ENCODE assay signal across 8 cellular contexts in the genomic region with DNA sequence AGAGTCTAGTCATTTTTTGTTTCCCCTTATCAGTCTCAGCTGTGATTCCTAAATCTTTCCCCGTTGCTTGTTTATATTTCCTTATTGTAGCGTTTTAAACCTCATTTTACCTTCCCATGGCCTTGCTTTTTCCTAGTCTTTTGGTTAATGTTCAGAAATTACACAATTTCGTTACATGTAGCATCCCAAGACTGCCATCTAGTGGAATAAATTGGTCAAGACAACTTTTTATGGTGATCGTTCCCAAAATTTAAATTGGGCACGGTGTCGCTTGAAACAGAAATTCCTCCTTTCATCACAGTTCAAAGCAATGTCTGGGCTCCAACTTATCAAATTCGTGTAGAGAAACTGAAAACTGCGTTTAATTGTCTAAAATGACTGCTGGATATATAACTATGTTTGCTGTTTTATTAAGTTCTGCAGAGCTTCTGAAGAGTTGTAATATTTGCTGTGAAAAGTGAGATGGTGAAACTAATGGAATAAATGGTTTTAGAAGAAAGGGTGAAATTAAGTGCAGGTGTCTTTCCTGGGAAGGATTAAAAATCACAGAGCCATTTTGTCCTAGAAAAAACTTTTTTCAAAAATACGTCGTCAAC.
DNase-seq lines count a peak whose midpoint lies in the region; ATAC-seq and TF ChIP-seq lines count a peak whose summit lies in the region.

No MANE protein-coding gene starts in this region.

- no peak overlapping the region for H3K27ac Mint-ChIP-seq in activated T-helper 17 cell treated with anti-CD3 and anti-CD28 coated beads, Interleukin-2, amount 50 U/mL, for 72 hours

- CTCF ChIA-PET in AG04450 (lab: Charles Lee), result interaction anchor here (0.6 to 1.7 kb wide), 6 partner anchors 9 to 382 kb away, joined by 3 to 7 read pairs (median 3); no protein-coding TSS in a partner anchor
- CTCF ChIA-PET in GM10248 (lab: Yijun Ruan, JAX), result interaction anchor here (0.8 to 1.9 kb wide), 16 partner anchors 9 to 709 kb away, joined by 3 to 8 read pairs (median 4); no protein-coding TSS in a partner anchor

- no peak overlapping the region for H3K27ac ChIP-seq in AG04450 (ENCODE audit: low read depth, low read length)
- H3K27ac ChIP-seq in Karpas-422 (ENCODE audit: low read length), result no peak overlapping the region
- H3K27ac ChIP-seq in esophagus muscularis mucosa (replicated peaks in 1 of 4), result no peak overlapping the region
- no peak overlapping the region for H3K27ac ChIP-seq in parathyroid adenoma

- H3K4me3 ChIP-seq in AG04450 (ENCODE audit: low read depth, low read length), result no peak overlapping the region
- H3K4me3 ChIP-seq in Karpas-422 (ENCODE audit: low read length), result no peak overlapping the region
- peak overlapping the region in 1 of 4 donors; percentile 21 for H3K4me3 ChIP-seq in esophagus muscularis mucosa
- H3K4me3 ChIP-seq in parathyroid adenoma (ENCODE audit: low read depth, low read length), result no peak overlapping the region

- peaks cover 44% of the 10 kb centered on the region for H3K4me1 ChIP-seq in Karpas-422 (ENCODE audit: low read length)
- peaks cover 0 to 6% (median 0%) of the 10 kb centered on the region in 4 donors for H3K4me1 ChIP-seq in esophagus muscularis mucosa
- H3K4me1 ChIP-seq in parathyroid adenoma, result no peaks in the 10 kb centered on the region

- ATAC-seq in activated T-helper 17 cell treated with anti-CD3 and anti-CD28 coated beads, Interleukin-2, amount 50 U/mL, for 72 hours (replicated peaks), result no peak

- H3K36me3 ChIP-seq in Karpas-422 (ENCODE audit: insufficient read depth, low read length), result no peaks in the 10 kb centered on the region
- H3K36me3 ChIP-seq in esophagus muscularis mucosa, result no peaks in the 10 kb centered on the region
- no peaks in the 10 kb centered on the region for H3K36me3 ChIP-seq in parathyroid adenoma (ENCODE audit: control insufficient read depth, insufficient read depth, low read length)

- POLR2A ChIA-PET in AG04450 (lab: Yijun Ruan, JAX) (no interaction called here), GM10248 (lab: Yijun Ruan, JAX) (no interaction called here)

- TF ChIP-seq CTCF in AG04450 (IDR thresholded peaks at IDR 0.05; ENCODE audit: low read depth, low read length) (peak; percentile 78), GM10248 (IDR thresholded peaks at IDR 0.05; ENCODE audit: control extremely low read depth, extremely low read depth, low read depth, missing control alignments) (peak; percentile 57), esophagus muscularis mucosa (IDR thresholded peaks at IDR 0.05) (peak; percentile 60 to 77 (median 71)), parathyroid adenoma (IDR thresholded peaks at IDR 0.05) (peak; percentile 88)

- peak overlapping the region; percentile 50 for H3K4me2 ChIP-seq in Karpas-422 (ENCODE audit: low read depth, low read length, poor library complexity, severe bottlenecking)
- peak overlapping the region; percentile 48 for H3K4me2 ChIP-seq in parathyroid adenoma (ENCODE audit: low read length)

- intact Hi-C loops in esophagus muscularis mucosa (cut with DNase I), result no loop called here

- no peak overlapping the region for H3K4me3 Mint-ChIP-seq in activated T-helper 17 cell treated with anti-CD3 and anti-CD28 coated beads, Interleukin-2, amount 50 U/mL, for 72 hours

- no peak for TF ChIP-seq EP300 in esophagus muscularis mucosa (IDR thresholded peaks at IDR 0.05)

- H3K27me3 ChIP-seq in AG04450 (ENCODE audit: control insufficient read depth, insufficient read depth, low read length) (no peaks in the 10 kb centered on the region), Karpas-422 (ENCODE audit: low read length) (no peaks in the 10 kb centered on the region), esophagus muscularis mucosa (no peaks in the 10 kb centered on the region), parathyroid adenoma (ENCODE audit: control insufficient read depth, insufficient read depth, low read length) (no peaks in the 10 kb centered on the region)

- 15% methylated on average over 10 of the region's 10 CpGs for WGBS in esophagus muscularis mucosa

- TF ChIP-seq POLR2A in esophagus muscularis mucosa (IDR thresholded peaks at IDR 0.05; ENCODE audit: low read depth), result no peak

- no peaks in the 10 kb centered on the region for H3K9me2 ChIP-seq in Karpas-422 (replicated peaks; ENCODE audit: insufficient read depth, low read length)

- no peaks in the 10 kb centered on the region for H3K9me3 ChIP-seq in AG04450 (ENCODE audit: control insufficient read depth, insufficient read depth, low read length)
- no peaks in the 10 kb centered on the region for H3K9me3 ChIP-seq in Karpas-422 (ENCODE audit: low read length)
- no peaks in the 10 kb centered on the region for H3K9me3 ChIP-seq in esophagus muscularis mucosa
- H3K9me3 ChIP-seq in parathyroid adenoma (ENCODE audit: control insufficient read depth, low read length), result no peaks in the 10 kb centered on the region

- H3K9ac ChIP-seq in Karpas-422 (ENCODE audit: low read length) (no peak overlapping the region), parathyroid adenoma (no peak overlapping the region)

- no peaks in the 10 kb centered on the region for H4K20me1 ChIP-seq in Karpas-422 (ENCODE audit: insufficient read depth, low read depth, low read length)

- H3K79me2 ChIP-seq in Karpas-422 (ENCODE audit: low read length), result no peaks in the 10 kb centered on the region
- H3K79me2 ChIP-seq in parathyroid adenoma, result no peaks in the 10 kb centered on the region

- no peaks in the 10 kb centered on the region for H3K4me1 Mint-ChIP-seq in activated T-helper 17 cell treated with anti-CD3 and anti-CD28 coated beads, Interleukin-2, amount 50 U/mL, for 72 hours

- H3K27me3 Mint-ChIP-seq in activated T-helper 17 cell treated with anti-CD3 and anti-CD28 coated beads, Interleukin-2, amount 50 U/mL, for 72 hours, result peaks cover 8% of the 10 kb centered on the region

- H2AFZ ChIP-seq in Karpas-422 (ENCODE audit: low read length) (no peak overlapping the region), parathyroid adenoma (peak overlapping the region; percentile 67)

- DNase-seq in AG04450 (ENCODE audit: low read depth, low spot score) (peak; percentile 1), GM10248 (ENCODE audit: extremely low spot score) (peak; percentile 9), Karpas-422 (peak; percentile 86), RPMI7951 (ENCODE audit: low read depth) (peak; percentile 41), esophagus muscularis mucosa (ENCODE audit: extremely low spot score) (no peak), activated gamma-delta T cell treated with Interleukin-2 at 50 U/mL for 16 hours (no peak)

- H3K9me3 Mint-ChIP-seq in activated T-helper 17 cell treated with anti-CD3 and anti-CD28 coated beads, Interleukin-2, amount 50 U/mL, for 72 hours, result no peaks in the 10 kb centered on the region

- no peaks in the 10 kb centered on the region for H3K36me3 Mint-ChIP-seq in activated T-helper 17 cell treated with anti-CD3 and anti-CD28 coated beads, Interleukin-2, amount 50 U/mL, for 72 hours (ENCODE audit: low read depth)

Comparison
In these comparisons a context has a peak if more than half of its experiments do, and no peak if none do; other contexts are left out.
1. DNase-seq: peak in AG04450 (single experiment), GM10248 (single experiment), Karpas-422 (single experiment) and RPMI7951 (single experiment); none in esophagus muscularis mucosa (single experiment) and activated gamma-delta T cell treated with Interleukin-2 at 50 U/mL for 16 hours (single experiment).
2. Peak in every context shown above with its lines, with median percentiles within 50 percentile points of each other: CTCF ChIP-seq.